Comparison of ENCODE assay signal across 8 cellular contexts in genomic region chr17:38444151-38444550, GRCh38. TPM values are rescaled to one million over a fixed set of nuclear protein-coding genes. Genes with fewer than 3 reads are reported as not detected.
DNase-seq lines count a peak whose midpoint lies in the region; ATAC-seq and TF ChIP-seq lines count a peak whose summit lies in the region.

No MANE protein-coding gene starts in this region.

- peaks cover 6% of the 10 kb centered on the region for H3K4me1 ChIP-seq in Karpas-422 (ENCODE audit: low read length)
- H3K4me1 ChIP-seq in uterus = peaks cover 0 to 5% of the 10 kb centered on the region in 2 donors

- peaks cover 3% of the 10 kb centered on the region for H3K36me3 Mint-ChIP-seq in glutamatergic neuron (ENCODE audit: unreplicated experiment)

- H3K4me2 ChIP-seq in Karpas-422 (ENCODE audit: low read depth, low read length, poor library complexity, severe bottlenecking) = no peak overlapping the region

- H3K27ac ChIP-seq in Karpas-422 (ENCODE audit: low read length) (no peak overlapping the region), uterus (peak overlapping the region in 1 of 2 donors; percentile 49)

- TF ChIP-seq CTCF in glutamatergic neuron (IDR thresholded peaks at IDR 0.05; ENCODE audit: partially characterized antibody, unreplicated experiment) = peak; percentile 82
- peak; percentile 92 to 99 (median 96) for TF ChIP-seq CTCF in uterus (IDR thresholded peaks at IDR 0.05)

- peak in 1 of 2 donors; percentile 31 for TF ChIP-seq POLR2A in uterus (IDR thresholded peaks at IDR 0.05)

- no peak overlapping the region for H3K4me3 Mint-ChIP-seq in glutamatergic neuron (ENCODE audit: unreplicated experiment)

- H3K4me1 Mint-ChIP-seq in glutamatergic neuron (ENCODE audit: low read depth, unreplicated experiment) = peaks cover 8% of the 10 kb centered on the region

- H3K36me3 ChIP-seq in Karpas-422 (ENCODE audit: insufficient read depth, low read length) = no peaks in the 10 kb centered on the region
- no peaks in the 10 kb centered on the region for H3K36me3 ChIP-seq in uterus

- H3K27ac Mint-ChIP-seq in glutamatergic neuron (ENCODE audit: unreplicated experiment) = no peak overlapping the region

- no peak overlapping the region for H3K9ac ChIP-seq in Karpas-422 (ENCODE audit: low read length)

- H3K27me3 ChIP-seq in Karpas-422 (ENCODE audit: low read length) (no peaks in the 10 kb centered on the region), uterus (no peaks in the 10 kb centered on the region)

- H3K9me3 ChIP-seq in Karpas-422 (ENCODE audit: low read length) = no peaks in the 10 kb centered on the region
- no peaks in the 10 kb centered on the region for H3K9me3 ChIP-seq in uterus

- H2AFZ ChIP-seq in Karpas-422 (ENCODE audit: low read length) = no peak overlapping the region

- H3K4me3 ChIP-seq in Karpas-422 (ENCODE audit: low read length) (no peak overlapping the region), uterus (no peak overlapping the region)

- H4K20me1 ChIP-seq in Karpas-422 (ENCODE audit: insufficient read depth, low read depth, low read length) = no peaks in the 10 kb centered on the region

- H3K9me2 ChIP-seq in Karpas-422 (replicated peaks; ENCODE audit: insufficient read depth, low read length) = no peaks in the 10 kb centered on the region

- H3K27me3 Mint-ChIP-seq in glutamatergic neuron (ENCODE audit: unreplicated experiment) = peaks cover 6% of the 10 kb centered on the region

- H3K9me3 Mint-ChIP-seq in glutamatergic neuron (ENCODE audit: unreplicated experiment) = peaks cover 6% of the 10 kb centered on the region

- ATAC-seq in GM19467 (IDR thresholded peaks at IDR 0.05; ENCODE audit: unreplicated experiment) = no peak

- no peaks in the 10 kb centered on the region for H3K79me2 ChIP-seq in Karpas-422 (ENCODE audit: low read length)

- DNase-seq in DMS53 treated with DMSO at 0.1 percent for 48 hours (lab: John Stamatoyannopoulos, UW; ENCODE audit: unreplicated experiment) = peak; percentile 62
- DNase-seq in Karpas-422 = peak; percentile 82
- DNase-seq in RPMI8226 = peak; percentile 84
- DNase-seq in activated naive CD4-positive, alpha-beta T cell (lab: John Stamatoyannopoulos, UW) = peak in 3 of 4 experiments; percentile 15 to 41 (median 16)
- peak; percentile 85 for DNase-seq in glutamatergic neuron
- DNase-seq in posterior cingulate gyrus = peak; percentile 60 to 96 (median 76)
- peak; percentile 72 to 78 for DNase-seq in uterus

- intact Hi-C loops in posterior cingulate gyrus (cut with DNase I) = loop anchor here (5.0 kb wide), 1 partner anchor 38 kb away; no protein-coding TSS in a partner anchor
- intact Hi-C loops in uterus (cut with DNase I; ENCODE audit: low total_unique reads) = loop anchor here (5.0 kb wide), 1 partner anchor 38 kb away; no protein-coding TSS in a partner anchor

RNA-seq across cellular contexts. Expression of gene ARHGAP23, which starts 15.9 kb away (rescaled TPM):
- total RNA-seq in Karpas-422 (2014; rRNA removed; shearing (Covaris generic); ENCODE audit: low replicate concordance) = 0.04 and 0.54 TPM in 2 replicates
- 23.6 TPM for total RNA-seq in glutamatergic neuron (ENCODE audit: unreplicated experiment)
- total RNA-seq in uterus = 100 to 1,000 TPM in 1 of 4 donors, 10 to 100 TPM in 1, 1 to 10 TPM in 2; 2.6 to 119 (median 15.2) TPM

Comparison
In these comparisons a context has a peak if more than half of its experiments do, and no peak if none do; other contexts are left out.
1. DNase-seq: peak in every context shown above with its lines; median percentile 85 in glutamatergic neuron; 84 in RPMI8226; 82 in Karpas-422; 76 in posterior cingulate gyrus; 75 in uterus; 62 in DMS53 treated with DMSO at 0.1 percent for 48 hours; 16 in activated naive CD4-positive, alpha-beta T cell.